In genomic region chr16:31875112-31875803, GRCh38 we compare ENCODE assay signal across 8 cellular contexts. TPM values are rescaled to one million over a fixed set of nuclear protein-coding genes. Genes with fewer than 3 reads are reported as not detected.
DNase-seq lines count a peak whose midpoint lies in the region; FAIRE-seq and TF ChIP-seq lines count a peak whose summit lies in the region.

No MANE protein-coding gene starts in this region.

- peaks cover 7% of the 10 kb centered on the region for H3K9me3 Mint-ChIP-seq in activated T-cell treated with anti-CD3 and anti-CD28 coated beads, Interleukin-2, amount 50 U/mL, for 24 hours

- peak overlapping the region; percentile 97 for H3K27ac Mint-ChIP-seq in activated T-cell treated with anti-CD3 and anti-CD28 coated beads, Interleukin-2, amount 50 U/mL, for 24 hours

- H3K4me1 ChIP-seq in iPS-15b (ENCODE audit: control insufficient read depth, insufficient read depth, low read length) (no peaks in the 10 kb centered on the region), tibial nerve (peaks cover 0 to 65% (median 33%) of the 10 kb centered on the region in 4 donors)

- H3K27me3 Mint-ChIP-seq in activated T-cell treated with anti-CD3 and anti-CD28 coated beads, Interleukin-2, amount 50 U/mL, for 24 hours = no peaks in the 10 kb centered on the region

- H3K36me3 ChIP-seq in iPS-15b (ENCODE audit: control insufficient read depth, insufficient read depth, low read length) (no peaks in the 10 kb centered on the region), tibial nerve (peaks cover 0 to 6% (median 0%) of the 10 kb centered on the region in 3 donors)

- no peak for TF ChIP-seq POLR2A in tibial nerve (IDR thresholded peaks at IDR 0.05)

- H3K4me3 Mint-ChIP-seq in activated T-cell treated with anti-CD3 and anti-CD28 coated beads, Interleukin-2, amount 50 U/mL, for 24 hours = peak overlapping the region; percentile 88

- 57 to 70% methylated on average over 5 of the region's 5 CpGs for WGBS in tibial nerve, 2 donors

- H3K27me3 ChIP-seq in iPS-15b (ENCODE audit: control insufficient read depth, insufficient read depth, low read length) = peaks cover 16% of the 10 kb centered on the region
- H3K27me3 ChIP-seq in tibial nerve = no peaks in the 10 kb centered on the region

- FAIRE-seq in urothelium cell line (lab: Jason Lieb, UNC) = no peak

- TF ChIP-seq CTCF in tibial nerve (IDR thresholded peaks at IDR 0.05) = no peak

- H3K4me1 Mint-ChIP-seq in activated T-cell treated with anti-CD3 and anti-CD28 coated beads, Interleukin-2, amount 50 U/mL, for 24 hours (ENCODE audit: low read depth) = peaks cover 79% of the 10 kb centered on the region

- peak overlapping the region; percentile 88 for H3K4me3 ChIP-seq in iPS-15b (ENCODE audit: low read depth, low read length)
- H3K4me3 ChIP-seq in tibial nerve = peak overlapping the region in 3 of 4 donors; percentile 75 to 99 (median 84)

- no peak overlapping the region for H3K9ac ChIP-seq in iPS-15b (ENCODE audit: low read depth, low read length)

- TF ChIP-seq EP300 in tibial nerve (IDR thresholded peaks at IDR 0.05) = no peak

- peak; percentile 77 for DNase-seq in activated effector memory CD4-positive, alpha-beta T cell treated with anti-CD3 and anti-CD28 coated beads, Interleukin-2, amount 50 U/mL, for 16 hours
- no peak for DNase-seq in activated effector memory CD4-positive, alpha-beta T cell treated with Interleukin-2 at 50 U/mL for 16 hours
- no peak for DNase-seq in activated T-cell treated with anti-CD3 and anti-CD28 coated beads, Interleukin-2, amount 50 U/mL, for 24 hours
- DNase-seq in tibial nerve (ENCODE audit: low spot score in 2 of 2) (no peak), NCI-H1417 treated with DMSO at 0.1 percent for 48 hours (lab: John Stamatoyannopoulos, UW) (no peak), amniotic stem cell (lab: John Stamatoyannopoulos, UW) (no peak), urothelium cell line (ENCODE audit: low spot score) (no peak)

- peak overlapping the region in 3 of 4 donors; percentile 31 to 97 (median 93) for H3K27ac ChIP-seq in tibial nerve

- no peaks in the 10 kb centered on the region for H3K9me3 ChIP-seq in iPS-15b (ENCODE audit: control insufficient read depth, insufficient read depth, low read length)
- H3K9me3 ChIP-seq in tibial nerve = no peaks in the 10 kb centered on the region

- H3K36me3 Mint-ChIP-seq in activated T-cell treated with anti-CD3 and anti-CD28 coated beads, Interleukin-2, amount 50 U/mL, for 24 hours (ENCODE audit: low read depth) = peaks cover 66% of the 10 kb centered on the region

RNA-seq across cellular contexts. Expression of gene ZNF267, which starts 1.7 kb away (rescaled TPM):
- 10 to 100 TPM in 2 of 4 donors, 1 to 10 TPM in 2; 8.1 to 13.8 (median 10.5) TPM for total RNA-seq in tibial nerve
